Comparison of ENCODE assay signal across 8 cellular contexts in the genomic region with DNA sequence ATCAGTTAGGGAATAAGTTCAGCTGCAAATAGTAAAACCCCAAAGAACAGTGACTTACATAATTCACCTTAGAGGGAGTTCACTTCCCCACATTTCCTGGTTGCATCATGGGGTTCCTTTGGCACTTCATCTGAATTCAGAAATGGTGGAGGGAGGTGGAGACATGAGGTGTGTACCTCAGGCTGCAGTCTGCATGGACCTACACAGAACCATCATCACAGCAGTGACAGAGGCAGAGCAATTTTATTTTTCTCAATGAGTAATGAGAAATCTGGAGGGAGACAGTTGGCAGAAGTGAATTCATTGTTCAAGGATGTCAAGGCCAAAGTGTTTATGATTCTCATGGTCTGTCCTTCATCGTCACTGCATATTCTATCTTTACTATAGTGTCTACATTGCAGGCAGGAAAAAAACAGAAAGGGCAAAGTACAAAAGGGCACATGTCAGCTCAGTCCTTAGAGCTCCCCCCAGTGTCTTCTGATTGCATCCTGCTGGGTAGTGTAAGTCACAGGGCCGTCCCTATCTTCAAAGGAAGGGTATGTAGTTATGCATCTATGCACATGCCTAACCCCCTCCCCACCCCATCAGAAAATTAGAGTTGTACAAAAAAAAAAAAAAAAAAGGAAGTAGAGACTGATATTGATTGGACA.
DNase-seq lines count a peak whose midpoint lies in the region; ATAC-seq and TF ChIP-seq lines count a peak whose summit lies in the region.

No MANE protein-coding gene starts in this region.

- H3K27ac Mint-ChIP-seq in Caco-2 (ENCODE audit: unreplicated experiment) (no peak overlapping the region), type B pancreatic cell (no peak overlapping the region)

- no peaks in the 10 kb centered on the region for H3K27me3 ChIP-seq in Caco-2 (replicated peaks; ENCODE audit: control insufficient read depth, insufficient read depth, low read length)

- peaks cover 9% of the 10 kb centered on the region for H3K4me1 Mint-ChIP-seq in Caco-2 (ENCODE audit: low read depth, unreplicated experiment)
- no peaks in the 10 kb centered on the region for H3K4me1 Mint-ChIP-seq in type B pancreatic cell (ENCODE audit: unreplicated experiment)

- no peak overlapping the region for H3K4me3 Mint-ChIP-seq in Caco-2 (ENCODE audit: unreplicated experiment)
- no peak overlapping the region for H3K4me3 Mint-ChIP-seq in type B pancreatic cell

- no peak for TF ChIP-seq POLR2A in erythroblast (IDR thresholded peaks at IDR 0.05; ENCODE audit: low read length)

- CTCF ChIA-PET in Caco-2 (lab: Charles Lee), result interaction anchor here (0.6 to 1.0 kb wide), 6 partner anchors 9 to 363 kb away, joined by 3 to 7 read pairs (median 4); a partner anchor contains a TSS

- POLR2A ChIA-PET in Caco-2 (lab: Charles Lee), result no interaction called here

- H3K9me3 Mint-ChIP-seq in Caco-2 (ENCODE audit: unreplicated experiment), result no peaks in the 10 kb centered on the region
- H3K9me3 Mint-ChIP-seq in type B pancreatic cell, result no peaks in the 10 kb centered on the region

- DNase-seq in Caco-2 (peak; percentile 63 to 66), MV-4-11 (lab: John Stamatoyannopoulos, UW) (peak; percentile 3), erythroblast (lab: John Stamatoyannopoulos, UW) (peak; percentile 70 to 72), type B pancreatic cell (ENCODE audit: extremely low spot score, unreplicated experiment) (no peak), SK-N-DZ (ENCODE audit: low spot score) (no peak)

- intact Hi-C loops in Caco-2 (cut with micrococcal nuclease; ENCODE audit: unreplicated experiment), result loop anchor here (1.0 to 5.0 kb wide), 2 partner anchors 54 to 152 kb away; no protein-coding TSS in a partner anchor

- no TSS peak for BruUV-seq in Caco-2 (replicated peaks; lab: Mats Ljungman, UMichigan)

- H3K27me3 Mint-ChIP-seq in Caco-2 (ENCODE audit: insufficient read depth, unreplicated experiment) (peaks cover 6% of the 10 kb centered on the region), type B pancreatic cell (no peaks in the 10 kb centered on the region)

- TF ChIP-seq CTCF in Caco-2 (IDR thresholded peaks at IDR 0.05; ENCODE audit: insufficient read depth in 1 of 2, low read depth in 1 of 2, low read length in 1 of 2, severe bottlenecking in 1 of 2, unreplicated experiment in 1 of 2), result peak; percentile 59 to 79
- TF ChIP-seq CTCF in type B pancreatic cell (conservative IDR thresholded peaks at IDR 0.05), result peak; percentile 28

- no peaks in the 10 kb centered on the region for H3K36me3 ChIP-seq in Caco-2 (ENCODE audit: control insufficient read depth, insufficient read depth, low read length)

- no peak overlapping the region for H3K4me3 ChIP-seq in Caco-2 (ENCODE audit: low read depth, low read length)

- no peaks in the 10 kb centered on the region for H3K36me3 Mint-ChIP-seq in Caco-2 (ENCODE audit: insufficient read depth, unreplicated experiment)
- H3K36me3 Mint-ChIP-seq in type B pancreatic cell, result no peaks in the 10 kb centered on the region

- ATAC-seq in GM19452 (IDR thresholded peaks at IDR 0.05; ENCODE audit: unreplicated experiment) (peak; percentile 74), GM21528 (IDR thresholded peaks at IDR 0.05; ENCODE audit: low FRiP score, unreplicated experiment) (no peak)
- ATAC-seq in activated CD4-positive, CD25-positive, alpha-beta regulatory T cell treated with anti-CD3 and anti-CD28 coated beads, Interleukin-2, amount 50 U/mL, for 24 hours, result no peak

- 0 out of 2 replicates have a peak, but pooled peaks cover 3% of the 10 kb centered on the region for H3K4me1 ChIP-seq in Caco-2

- no peaks in the 10 kb centered on the region for H3K9me3 ChIP-seq in Caco-2

Comparison
In these comparisons a context has a peak if more than half of its experiments do, and no peak if none do; other contexts are left out.
1. DNase-seq: peak in Caco-2 (2 of 2), MV-4-11 (single experiment) and erythroblast (2 of 2); none in type B pancreatic cell (single experiment) and SK-N-DZ (single experiment).